ENCODE assay signal across 8 cellular contexts in genomic region chr14:22386924-22387775, GRCh38.
A peak's percentile ranks its signal among the peaks of the same experiment; 100 is the strongest.
DNase-seq lines count a peak whose midpoint lies in the region; ATAC-seq and TF ChIP-seq lines count a peak whose summit lies in the region.

No MANE protein-coding gene starts in this region.

- H3K18ac ChIP-seq in trophoblast cell (ENCODE audit: low read length): no peak overlapping the region

- H3K27ac ChIP-seq in AG04450 (ENCODE audit: low read depth, low read length): no peak overlapping the region
- H3K27ac ChIP-seq in cardiac muscle cell: no peak overlapping the region
- H3K27ac ChIP-seq in trophoblast cell (ENCODE audit: low read depth, low read length): no peak overlapping the region

- H3K4me1 ChIP-seq in cardiac muscle cell (ENCODE audit: low read depth): no peaks in the 10 kb centered on the region
- H3K4me1 ChIP-seq in trophoblast cell (ENCODE audit: control insufficient read depth in 1 of 2, insufficient read depth in 2 of 2, low read length in 2 of 2): no peaks in the 10 kb centered on the region

- H3K79me2 ChIP-seq in trophoblast cell (ENCODE audit: control insufficient read depth, insufficient read depth, low read length, poor library complexity): no peaks in the 10 kb centered on the region

- H4K91ac ChIP-seq in trophoblast cell (ENCODE audit: low read depth, low read length): no peak overlapping the region

- H3K14ac ChIP-seq in trophoblast cell (ENCODE audit: low read length): no peak overlapping the region

- no peak overlapping the region for H4K8ac ChIP-seq in trophoblast cell (ENCODE audit: low read depth, low read length)

- H2BK5ac ChIP-seq in trophoblast cell (ENCODE audit: low read depth, low read length, poor library complexity): no peak overlapping the region

- TF ChIP-seq CTCF in AG04450 (IDR thresholded peaks at IDR 0.05; ENCODE audit: low read depth, low read length) (peak; percentile 74), GM12874 (IDR thresholded peaks at IDR 0.05; ENCODE audit: insufficient read depth, low read depth, low read length) (peak; percentile 56), WI38 (IDR thresholded peaks at IDR 0.05; ENCODE audit: low read depth, low read length) (peak; percentile 56), cardiac muscle cell (IDR thresholded peaks at IDR 0.05; ENCODE audit: low read depth, low read length) (peak; percentile 75)

- no peak overlapping the region for H3K9ac ChIP-seq in trophoblast cell (ENCODE audit: low read length)

- H3K4me3 ChIP-seq in AG04450 (ENCODE audit: low read depth, low read length) (no peak overlapping the region), WI38 (ENCODE audit: low read depth, low read length) (no peak overlapping the region), cardiac muscle cell (no peak overlapping the region), trophoblast cell (ENCODE audit: low read depth, low read length) (no peak overlapping the region)

- no peak overlapping the region for H4K12ac ChIP-seq in trophoblast cell (ENCODE audit: low read depth, low read length)

- WGBS in trophoblast cell (ENCODE audit: extremely low coverage, insufficient coverage, insufficient read length): no CpG with 5 or more reads among the region's 22 CpGs

- no peak overlapping the region for H2BK120ac ChIP-seq in trophoblast cell (ENCODE audit: insufficient read depth, low read length, poor library complexity)

- H2AK5ac ChIP-seq in trophoblast cell (ENCODE audit: low read length): no peak overlapping the region

- no peak overlapping the region for H2BK12ac ChIP-seq in trophoblast cell (ENCODE audit: low read length)

- H3K27me3 ChIP-seq in AG04450 (ENCODE audit: control insufficient read depth, insufficient read depth, low read length) (peaks cover 5% of the 10 kb centered on the region), cardiac muscle cell (no peaks in the 10 kb centered on the region), trophoblast cell (ENCODE audit: insufficient read depth, low read length) (no peaks in the 10 kb centered on the region)

- no peaks in the 10 kb centered on the region for H3K79me1 ChIP-seq in trophoblast cell (ENCODE audit: low read length)

- POLR2A ChIA-PET in AG04450 (lab: Yijun Ruan, JAX): no interaction called here

- H3K23ac ChIP-seq in trophoblast cell (ENCODE audit: low read length): no peak overlapping the region

- DNase-seq in AG04450 (ENCODE audit: low read depth, low spot score): peak; percentile 47
- DNase-seq in NCI-H2171 (lab: John Stamatoyannopoulos, UW): peak; percentile 99
- DNase-seq in cardiac muscle cell (ENCODE audit: low read depth in 1 of 2, low spot score in 1 of 2): peak; percentile 88
- peak; percentile 66 to 92 for DNase-seq in trophoblast cell
- DNase-seq in activated effector memory CD4-positive, alpha-beta T cell treated with anti-CD3 and anti-CD28 coated beads, Interleukin-2, amount 50 U/mL, for 16 hours: no peak

- CTCF ChIA-PET in AG04450 (lab: Charles Lee): interaction anchor here (0.5 to 2.0 kb wide), 4 partner anchors 9 to 513 kb away, joined by 4 to 12 read pairs (median 4); no protein-coding TSS in a partner anchor

- no peak overlapping the region for H3K4ac ChIP-seq in trophoblast cell (ENCODE audit: low read depth, low read length)

- H2AFZ ChIP-seq in trophoblast cell (ENCODE audit: insufficient read depth, low read length, poor library complexity): no peak overlapping the region

- no peak for ATAC-seq in GM19467 (IDR thresholded peaks at IDR 0.05; ENCODE audit: unreplicated experiment)

- no peaks in the 10 kb centered on the region for H3K36me3 ChIP-seq in cardiac muscle cell
- H3K36me3 ChIP-seq in trophoblast cell (ENCODE audit: control insufficient read depth in 1 of 2, insufficient read depth in 2 of 2, low read length in 2 of 2): no peaks in the 10 kb centered on the region

- H3K9me3 ChIP-seq in AG04450 (ENCODE audit: control insufficient read depth, insufficient read depth, low read length) (no peaks in the 10 kb centered on the region), cardiac muscle cell (ENCODE audit: low read depth) (no peaks in the 10 kb centered on the region), trophoblast cell (ENCODE audit: insufficient read depth, low read depth, low read length) (no peaks in the 10 kb centered on the region)

- H3K4me2 ChIP-seq in trophoblast cell (ENCODE audit: low read length): no peak overlapping the region
